Comparison of ENCODE assay signal across 16 cellular contexts in the genomic region with DNA sequence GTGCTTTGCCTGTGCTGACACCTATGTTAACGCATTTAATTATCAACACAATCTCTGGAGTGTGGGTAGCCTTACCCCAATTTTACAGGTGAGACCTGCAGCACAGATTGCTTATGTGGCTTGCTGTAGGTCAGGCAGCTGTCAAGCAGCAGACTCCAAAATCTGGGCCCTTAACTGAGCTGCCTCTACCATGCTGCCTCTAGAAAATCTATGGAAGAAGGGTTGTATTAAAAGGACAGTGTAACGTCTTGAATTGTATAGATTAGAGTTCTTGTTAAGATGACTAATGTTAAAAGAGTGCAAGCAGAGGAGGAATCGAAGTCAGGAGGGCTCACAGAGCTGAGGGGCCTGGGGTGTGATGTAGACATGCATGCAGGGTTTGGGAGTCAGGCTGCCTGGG. TPM values are rescaled to one million over a fixed set of nuclear protein-coding genes. Genes with fewer than 3 reads are reported as not detected.
DNase-seq lines count a peak whose midpoint lies in the region; ATAC-seq and TF ChIP-seq lines count a peak whose summit lies in the region.
"Had no signal": no experiment of that assay in that cellular context is flagged by ENCODE, and none has a peak within 500 bp of the region (broad histone marks: within the 10 kb centered on the region; RNA-seq: fewer than 3 reads in every experiment).

No MANE protein-coding gene starts in this region.

- ATAC-seq in heart left ventricle, result no peak
- no peak for ATAC-seq in HG03097 (IDR thresholded peaks at IDR 0.05; ENCODE audit: low FRiP score, unreplicated experiment)

- H3K4me3 ChIP-seq in left ventricle myocardium inferior (peak overlapping the region; percentile 70), heart left ventricle (peak overlapping the region in 3 of 12 donors; percentile 63 to 69 (median 69)), endocrine pancreas (ENCODE audit: control insufficient read depth, insufficient read depth, low read length) (peak overlapping the region; percentile 58), mucosa of stomach (ENCODE audit: low read length) (peak overlapping the region; percentile 21), GM23248 (no peak overlapping the region)
- H3K4me3 ChIP-seq: HAP-1 had no signal

- intact Hi-C loops in left ventricle myocardium inferior (cut with micrococcal nuclease), result no loop called here
- intact Hi-C loops in heart left ventricle (cut with DNase I), result loop anchor here in 1 of 10 donors (5.0 kb wide), 1 partner anchor 80 kb away; no protein-coding TSS in a partner anchor

- no peaks in the 10 kb centered on the region for H3K9me3 ChIP-seq in left ventricle myocardium inferior (replicated peaks)
- H3K9me3 ChIP-seq in heart left ventricle, result no peaks in the 10 kb centered on the region
- H3K9me3 ChIP-seq in endocrine pancreas (ENCODE audit: control insufficient read depth, low read length), result no peaks in the 10 kb centered on the region
- no peaks in the 10 kb centered on the region for H3K9me3 ChIP-seq in mucosa of stomach (ENCODE audit: control insufficient read depth, low read length)
- no peaks in the 10 kb centered on the region for H3K9me3 ChIP-seq in GM23248 (ENCODE audit: low read depth)
- H3K9me3 ChIP-seq: HAP-1, thoracic aorta had no signal

- no peaks in the 10 kb centered on the region for H4K20me1 ChIP-seq in GM23248 (ENCODE audit: insufficient read depth)

- H3K27me3 ChIP-seq in left ventricle myocardium inferior (ENCODE audit: low read depth) (peaks cover 37% of the 10 kb centered on the region), heart left ventricle (peaks cover 0 to 24% (median 6%) of the 10 kb centered on the region in 9 donors), endocrine pancreas (ENCODE audit: control insufficient read depth, insufficient read depth, low read length) (no peaks in the 10 kb centered on the region), mucosa of stomach (ENCODE audit: control insufficient read depth, insufficient read depth, low read length) (peaks cover 5% of the 10 kb centered on the region), GM23248 (replicated peaks; ENCODE audit: insufficient read depth) (no peaks in the 10 kb centered on the region)

- H3K4me2 ChIP-seq in GM23248 (ENCODE audit: unreplicated experiment), result no peak overlapping the region

- no peak for DNase-seq in left ventricle myocardium inferior
- no peak for DNase-seq in heart left ventricle
- no peak for DNase-seq in GM23248
- no peak for DNase-seq in GDM1 (lab: John Stamatoyannopoulos, UW)
- no peak for DNase-seq in NCI-H345 treated with DMSO at 0.1 percent for 48 hours (lab: John Stamatoyannopoulos, UW; ENCODE audit: unreplicated experiment)
- DNase-seq: CD4-positive, CD25-positive, alpha-beta regulatory T cell; DMS79 treated with DMSO at 0.1 percent for 48 hours; effector memory CD4-positive, alpha-beta T cell; left ventricle myocardium superior had no signal

- no peaks in the 10 kb centered on the region for H3K9me2 ChIP-seq in GM23248 (ENCODE audit: insufficient read depth)

- TF ChIP-seq POLR2A in heart left ventricle (IDR thresholded peaks at IDR 0.05), result no peak

- H3K27ac ChIP-seq in left ventricle myocardium inferior (replicated peaks) (no peak overlapping the region), heart left ventricle (no peak overlapping the region), GM23248 (no peak overlapping the region)
- H3K27ac ChIP-seq: thoracic aorta had no signal

- H3K36me3 ChIP-seq in left ventricle myocardium inferior (no peaks in the 10 kb centered on the region), heart left ventricle (no peaks in the 10 kb centered on the region), endocrine pancreas (ENCODE audit: control insufficient read depth, insufficient read depth, low read length) (no peaks in the 10 kb centered on the region), mucosa of stomach (ENCODE audit: control insufficient read depth, insufficient read depth, low read length) (no peaks in the 10 kb centered on the region), GM23248 (ENCODE audit: low read depth) (no peaks in the 10 kb centered on the region)
- H3K36me3 ChIP-seq: HAP-1, thoracic aorta had no signal

- H2AFZ ChIP-seq in GM23248, result no peak overlapping the region

- H3K79me2 ChIP-seq in GM23248 (ENCODE audit: insufficient read depth), result no peaks in the 10 kb centered on the region

- H3K4me1 ChIP-seq in left ventricle myocardium inferior, result peaks cover 10% of the 10 kb centered on the region
- peaks cover 0 to 14% (median 0%) of the 10 kb centered on the region in 12 donors for H3K4me1 ChIP-seq in heart left ventricle
- H3K4me1 ChIP-seq in endocrine pancreas (ENCODE audit: control insufficient read depth, insufficient read depth, low read length), result peaks cover 4% of the 10 kb centered on the region
- no peaks in the 10 kb centered on the region for H3K4me1 ChIP-seq in mucosa of stomach (ENCODE audit: control insufficient read depth, insufficient read depth, low read length)
- no peaks in the 10 kb centered on the region for H3K4me1 ChIP-seq in GM23248 (ENCODE audit: insufficient read depth)
- H3K4me1 ChIP-seq: HAP-1 had no signal

- WGBS in heart left ventricle, 4 donors, result 85 to 93% (median 91%) methylated on average over 3 of the region's 3 CpGs
- WGBS in GM23248 (ENCODE audit: low coverage in 1 of 2, low lambda C conversion rate in 2 of 2, missing lambda C conversion rate in 2 of 2), 2 experiments, result 95 to 96% methylated on average over 3 of the region's 3 CpGs

- TF ChIP-seq CTCF in left ventricle myocardium inferior (IDR thresholded peaks at IDR 0.05; ENCODE audit: borderline replicate concordance) (no peak), heart left ventricle (IDR thresholded peaks at IDR 0.05) (no peak)

- no peak overlapping the region for H3K9ac ChIP-seq in endocrine pancreas (ENCODE audit: control insufficient read depth, insufficient read depth, low read length)
- H3K9ac ChIP-seq in mucosa of stomach (ENCODE audit: low read length), result peak overlapping the region; percentile 68
- no peak overlapping the region for H3K9ac ChIP-seq in GM23248

- H3F3A ChIP-seq in GM23248 (ENCODE audit: insufficient read depth), result no peaks in the 10 kb centered on the region

- in situ Hi-C loops in GM23248 (cut with MboI), result no loop called here

RNA-seq across cellular contexts. Expression of a gene that starts 1.2 kb away (rescaled TPM):
- total RNA-seq in left ventricle myocardium inferior (0.69 TPM), heart left ventricle (1 to 10 TPM in 2 of 9 donors, under 1 TPM in 7; 0.28 to 1.8 (median 0.70) TPM)
- polyA plus RNA-seq in heart left ventricle (under 1 TPM; 0.21 to 0.80 TPM), GM23248 (2016; fragmentation: Nextera tagmentation; extraction: Ambion mirVana) (0.22 TPM in 1 of 2 replicates, not detected in the other)
- total RNA-seq in GM23248 (2014; rRNA removed; shearing (Covaris generic)), result 1.4 TPM in 1 of 2 replicates, not detected in the other
- total RNA-seq: activated CD8-positive, alpha-beta memory T cell treated with anti-CD3 and anti-CD28 coated beads for 36 hours; CD4-positive, CD25-positive, alpha-beta regulatory T cell; chondrocyte; thoracic aorta had no signal
- polyA plus RNA-seq: CD4-positive, CD25-positive, alpha-beta regulatory T cell had no signal

RNA-seq across cellular contexts. Expression of a gene that starts 37.4 kb away (rescaled TPM):
- total RNA-seq in left ventricle myocardium inferior (36.5 TPM), heart left ventricle (10 to 100 TPM; 26.3 to 50.6 (median 35.7) TPM)
- polyA plus RNA-seq in heart left ventricle (10 to 100 TPM; 16.6 to 29.5 TPM), GM23248 (2016; fragmentation: Nextera tagmentation; extraction: Ambion mirVana) (89.1 and 99.7 TPM in 2 replicates)
- 60.7 and 65.6 TPM in 2 replicates for total RNA-seq in GM23248 (2014; rRNA removed; shearing (Covaris generic))
